8 cellular contexts compared by ENCODE assay signal in the genomic region with DNA sequence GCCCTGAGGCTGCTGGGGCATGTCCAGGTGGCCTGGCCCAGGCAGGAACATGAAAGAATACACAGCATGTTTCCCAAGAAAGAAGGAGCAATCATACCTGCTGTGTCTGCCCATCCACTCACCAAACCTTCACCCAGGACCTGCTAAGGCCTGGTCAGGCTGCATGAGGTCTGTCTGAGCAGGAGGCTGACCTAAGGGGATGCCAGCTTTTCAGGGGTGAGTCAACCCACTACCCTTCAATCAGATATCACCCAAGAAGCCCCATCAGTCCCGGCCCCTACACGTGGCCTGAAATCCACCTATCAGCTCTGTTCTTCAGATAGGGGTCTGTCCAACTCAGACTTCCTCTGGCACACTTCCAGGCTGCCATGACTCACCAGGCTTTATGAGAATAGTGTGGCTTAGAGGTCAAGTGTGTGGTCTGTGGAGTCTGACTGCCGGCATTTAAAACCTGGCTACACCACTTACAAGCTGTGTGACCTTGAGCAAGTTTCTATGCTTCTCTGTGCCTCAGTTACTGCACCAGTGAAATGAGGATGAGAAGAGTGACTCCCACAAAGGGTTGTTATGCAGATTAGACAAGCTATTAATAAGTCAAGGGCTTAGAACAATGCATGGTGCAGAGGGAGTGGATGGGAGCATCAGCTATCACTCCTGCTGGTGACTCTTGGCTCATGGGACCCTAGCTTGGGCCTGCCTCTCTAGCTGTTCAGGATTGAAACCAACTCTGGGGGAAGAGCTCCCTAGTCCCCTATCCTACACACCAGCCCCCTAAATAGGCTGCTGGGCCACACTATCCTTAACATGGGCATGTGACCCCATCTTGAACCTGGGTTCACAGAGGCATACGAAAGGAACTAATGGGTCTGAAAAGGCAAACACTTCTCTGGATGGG.
DNase-seq lines count a peak whose midpoint lies in the region; ATAC-seq, FAIRE-seq and TF ChIP-seq lines count a peak whose summit lies in the region.

No MANE protein-coding gene starts in this region.

- TF ChIP-seq EP300 in GM12878 (IDR thresholded peaks at IDR 0.05; ENCODE audit: borderline replicate concordance in 1 of 2, control insufficient read depth in 1 of 2, low read depth in 2 of 2, low read length in 2 of 2) (no peak), sigmoid colon (IDR thresholded peaks at IDR 0.05) (no peak)

- TF ChIP-seq RAD21 in GM12878 (IDR thresholded peaks at IDR 0.05; ENCODE audit: insufficient read depth, low read depth, low read length) = no peak

- SMC1A ChIA-PET in GM12878 (lab: Charles Lee; ENCODE audit: uncharacterized antibody, unreplicated experiment) = interaction anchor here (0.6 to 1.4 kb wide), 6 partner anchors 12 to 527 kb away, joined by 3 to 5 read pairs (median 3); no protein-coding TSS in a partner anchor

- no peaks in the 10 kb centered on the region for H3K36me3 Mint-ChIP-seq in nephron progenitor cell (ENCODE audit: low read depth)

- CTCF ChIA-PET in GM12878 (lab: Yijun Ruan, JAX) = interaction anchor here (0.6 to 2.0 kb wide), 4 partner anchors 14 to 80 kb away, joined by 3 to 6 read pairs (median 3); no protein-coding TSS in a partner anchor

- no peak overlapping the region for H3K27ac Mint-ChIP-seq in nephron progenitor cell

- H3K9me3 Mint-ChIP-seq in nephron progenitor cell = no peaks in the 10 kb centered on the region

- peaks cover 76% of the 10 kb centered on the region for H3K27me3 Mint-ChIP-seq in nephron progenitor cell (ENCODE audit: low read depth, poor library complexity)

- RAD21 ChIA-PET in GM12878 (lab: Charles Lee; ENCODE audit: unreplicated experiment) = no interaction called here

- POLR2A ChIA-PET in GM12878 (lab: Charles Lee) = interaction anchor here (0.9 kb wide), 1 partner anchor 22 kb away, joined by 3 read pairs; no protein-coding TSS in a partner anchor

- no peak for TF ChIP-seq POLR2A in GM12878 (IDR thresholded peaks at IDR 0.05; ENCODE audit: low read depth, low read length)
- TF ChIP-seq POLR2A in sigmoid colon (IDR thresholded peaks at IDR 0.05) = no peak

- in situ Hi-C loops in KBM-7 (cut with MboI; ENCODE audit: low pct_unique_long_range_greater_than_20kb, low sequenced_read_pairs) = loop anchor here (25.0 kb wide), 1 partner anchor 91 kb away; no protein-coding TSS in a partner anchor
- in situ Hi-C loops in GM12878 (cut with MboI) = no loop called here

- H3K4me1 ChIP-seq in GM12878 (ENCODE audit: control insufficient read depth, insufficient read depth, low read length) = peaks cover 14% of the 10 kb centered on the region
- H3K4me1 ChIP-seq in sigmoid colon = no peaks in the 10 kb centered on the region

- no peaks in the 10 kb centered on the region for H4K20me1 ChIP-seq in GM12878 (ENCODE audit: control insufficient read depth, insufficient read depth)

- TF ChIP-seq CTCF in GM12878 (IDR thresholded peaks at IDR 0.05 in 2 of 3, conservative IDR thresholded peaks at IDR 0.05 in 1 of 3; ENCODE audit: control insufficient read depth in 2 of 3, extremely low read depth in 1 of 3, insufficient read depth in 1 of 3, low read depth in 3 of 3, low read length in 3 of 3) = no peak
- no peak for TF ChIP-seq CTCF in sigmoid colon (IDR thresholded peaks at IDR 0.05)
- no peak for TF ChIP-seq CTCF in nephron progenitor cell (IDR thresholded peaks at IDR 0.05)

- H3K4me3 ChIP-seq in GM12878 (no peak overlapping the region), sigmoid colon (no peak overlapping the region)

- 26% methylated on average over 4 of the region's 4 CpGs for WGBS in GM12878 (ENCODE audit: insufficient coverage, insufficient replicate concordance, low lambda C conversion rate, missing lambda C conversion rate)
- WGBS in sigmoid colon, 2 donors = 63 to 73% methylated on average over 4 of the region's 4 CpGs

- H3K4me3 Mint-ChIP-seq in nephron progenitor cell = no peak overlapping the region

- H3K9me3 ChIP-seq in GM12878 (replicated peaks; ENCODE audit: control insufficient read depth, insufficient read depth, low read length) = no peaks in the 10 kb centered on the region
- H3K9me3 ChIP-seq in sigmoid colon = no peaks in the 10 kb centered on the region

- peaks cover 22% of the 10 kb centered on the region for H3K4me1 Mint-ChIP-seq in nephron progenitor cell

- no TSS peak for BruUV-seq in GM12878 (replicated peaks; lab: Mats Ljungman, UMichigan)

- ATAC-seq in GM12878 = peak; percentile 76

- no peak overlapping the region for H2AFZ ChIP-seq in GM12878 (ENCODE audit: control insufficient read depth, low read depth, low read length)

- H3K9ac ChIP-seq in GM12878 (ENCODE audit: control insufficient read depth, insufficient read depth, low read length) = no peak overlapping the region

- peaks cover 2% of the 10 kb centered on the region for H3K79me2 ChIP-seq in GM12878 (ENCODE audit: control insufficient read depth, insufficient read depth, low read length)

- H3K4me2 ChIP-seq in GM12878 (ENCODE audit: control insufficient read depth, insufficient read depth) = no peak overlapping the region

- H3K27me3 ChIP-seq in GM12878 (replicated peaks in 1 of 2; ENCODE audit: control insufficient read depth in 2 of 2, insufficient read depth in 2 of 2, low read length in 1 of 2) = no peaks in the 10 kb centered on the region
- H3K27me3 ChIP-seq in sigmoid colon = peaks cover 0 to 17% (median 0%) of the 10 kb centered on the region in 3 donors

- H3K27ac ChIP-seq in GM12878 (ENCODE audit: control insufficient read depth, insufficient read depth) (no peak overlapping the region), sigmoid colon (no peak overlapping the region)

- FAIRE-seq in GM12878 (lab: Jason Lieb, UNC) = peak; percentile 38

- DNase-seq in stimulated activated CD4-positive, alpha-beta T cell treated with anti-CD3 and anti-CD28 coated beads, Interleukin-15, amount 100 ng/mL, for 24 hours = peak; percentile 70
- no peak for DNase-seq in stimulated activated CD4-positive, alpha-beta T cell treated with anti-CD3 and anti-CD28 coated beads, Interleukin-12 subunit alpha, Interleukin-12 subunit beta, amount 100 ng/mL, for 4 hours
- DNase-seq in KBM-7 = peak; percentile 44
- peak; percentile 48 for DNase-seq in GM12878 (ENCODE audit: low read depth, low spot score)
- DNase-seq in stimulated activated CD4-positive, alpha-beta T cell treated with anti-CD3 and anti-CD28 coated beads, TNF-alpha, amount 100 ng/mL, for 48 hours (ENCODE audit: low read depth in 3 of 3) = peak; percentile 27 to 41 (median 32)
- no peak for DNase-seq in iPS-NIHi11 (ENCODE audit: low spot score)
- no peak for DNase-seq in sigmoid colon
- no peak for DNase-seq in nephron progenitor cell

- intact Hi-C loops in GM12878 (cut with micrococcal nuclease; ENCODE audit: unreplicated experiment) = no loop called here
- intact Hi-C loops in sigmoid colon (cut with DNase I) = no loop called here

- H3K36me3 ChIP-seq in GM12878 (ENCODE audit: control insufficient read depth in 2 of 2, insufficient read depth in 2 of 2, low read length in 1 of 2) (peaks cover 32 to 40% of the 10 kb centered on the region in 2 experiments; a peak in 3 of 4 replicates), sigmoid colon (no peaks in the 10 kb centered on the region)

TF ChIP-seq in GM12878, 131 proteins besides CTCF, POLR2A, EP300 and RAD21:
- no peak for TF ChIP-seq KLF5 (IDR thresholded peaks at IDR 0.05; ENCODE audit: partially characterized antibody)
- peak; percentile 77 for TF ChIP-seq NR2F1 (conservative IDR thresholded peaks at IDR 0.05)
- TF ChIP-seq MTA2 (IDR thresholded peaks at IDR 0.05; ENCODE audit: low read depth) = no peak
- TF ChIP-seq RUNX3 (IDR thresholded peaks at IDR 0.05; ENCODE audit: low read length) = peak; percentile 67
- peak; percentile 68; the same call in 1 of the 2 replicates for TF ChIP-seq SMARCA5 (IDR thresholded peaks at IDR 0.05)
- TF ChIP-seq, protein P1, sequence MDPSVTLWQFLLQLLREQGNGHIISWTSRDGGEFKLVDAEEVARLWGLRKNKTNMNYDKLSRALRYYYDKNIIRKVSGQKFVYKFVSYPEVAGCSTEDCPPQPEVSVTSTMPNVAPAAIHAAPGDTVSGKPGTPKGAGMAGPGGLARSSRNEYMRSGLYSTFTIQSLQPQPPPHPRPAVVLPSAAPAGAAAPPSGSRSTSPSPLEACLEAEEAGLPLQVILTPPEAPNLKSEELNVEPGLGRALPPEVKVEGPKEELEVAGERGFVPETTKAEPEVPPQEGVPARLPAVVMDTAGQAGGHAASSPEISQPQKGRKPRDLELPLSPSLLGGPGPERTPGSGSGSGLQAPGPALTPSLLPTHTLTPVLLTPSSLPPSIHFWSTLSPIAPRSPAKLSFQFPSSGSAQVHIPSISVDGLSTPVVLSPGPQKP (IDR thresholded peaks at IDR 0.05; ENCODE audit: low read depth, low read length) = no peak
- no peak for TF ChIP-seq TCF12 (IDR thresholded peaks at IDR 0.05; ENCODE audit: low read depth, low read length)
- TF ChIP-seq USF1 (IDR thresholded peaks at IDR 0.05; ENCODE audit: borderline replicate concordance, extremely low read length, insufficient read depth, low read depth, low read length) = peak; percentile 65

Comparison
In these comparisons a context has a peak if more than half of its experiments do, and no peak if none do; other contexts are left out.
1. DNase-seq: peak in stimulated activated CD4-positive, alpha-beta T cell treated with anti-CD3 and anti-CD28 coated beads, Interleukin-15, amount 100 ng/mL, for 24 hours (single experiment), KBM-7 (single experiment), GM12878 (single experiment) and stimulated activated CD4-positive, alpha-beta T cell treated with anti-CD3 and anti-CD28 coated beads, TNF-alpha, amount 100 ng/mL, for 48 hours (3 of 3); none in stimulated activated CD4-positive, alpha-beta T cell treated with anti-CD3 and anti-CD28 coated beads, Interleukin-12 subunit alpha, Interleukin-12 subunit beta, amount 100 ng/mL, for 4 hours (single experiment), iPS-NIHi11 (single experiment), sigmoid colon (single experiment) and nephron progenitor cell (single experiment).